In the genomic region with DNA sequence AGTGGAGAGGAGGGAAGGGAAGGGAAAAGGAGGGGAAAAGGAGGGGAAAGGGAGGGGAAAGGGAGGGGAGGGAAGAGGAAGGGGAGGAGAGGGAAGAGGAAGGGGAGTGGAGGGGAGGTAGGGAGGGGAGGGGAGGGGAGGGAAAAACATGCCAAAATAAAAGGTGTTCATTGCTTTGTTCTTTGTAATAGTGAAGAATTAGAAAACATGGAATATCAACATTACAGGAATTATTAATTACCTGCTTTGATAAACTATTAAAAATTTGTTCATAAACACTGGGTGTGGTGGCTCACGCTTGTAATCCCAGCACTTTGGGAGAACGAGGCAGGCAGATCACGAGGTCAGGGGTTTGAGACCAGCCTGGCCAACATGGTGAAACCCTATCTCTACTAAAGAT, we compare ENCODE assay signal across 27 cellular contexts.
"Had no signal": no experiment of that assay in that cellular context is flagged by ENCODE, and none has a peak within 500 bp of the region (broad histone marks: within the 10 kb centered on the region; RNA-seq: fewer than 3 reads in every experiment).

No MANE protein-coding gene starts in this region.

- H3K36me3 ChIP-seq: stomach, suprapubic skin, thoracic aorta, thyroid gland, tibial artery, tibial nerve, transverse colon, upper lobe of left lung, upper lobe of right lung, uterus, vagina had no signal

- ATAC-seq: stimulated activated effector memory CD8-positive, alpha-beta T cell treated with anti-CD3 and anti-CD28 coated beads, Interleukin-12 subunit alpha, Interleukin-12 subunit beta, amount 100 ng/mL, for 72 hours; stimulated activated memory B cell treated with anti-CD40 and anti-IgM and Interleukin-4, amounts not matched to agents 10 μg/mL and 1 μg/mL and 100 μg/mL, for 72 hours; stimulated activated naive B cell treated with anti-CD40 and anti-IgM and Interleukin-4, amounts not matched to agents 10 μg/mL and 1 μg/mL and 100 μg/mL, for 72 hours; stimulated activated naive CD8-positive, alpha-beta T cell treated with anti-CD3 and anti-CD28 coated beads, Interleukin-15, amount 100 ng/mL, for 72 hours; stimulated activated naive CD8-positive, alpha-beta T cell treated with anti-CD3 and anti-CD28 coated beads, Interleukin-15, Interleukin-2, amounts not matched to agents 100 U/mL and 50 U/mL, for 24 hours; upper lobe of right lung had no signal

- H3K9me3 ChIP-seq: stomach, suprapubic skin, testis, thoracic aorta, thyroid gland, tibial artery, tibial nerve, transverse colon, upper lobe of left lung, upper lobe of right lung, uterus, vagina had no signal

- H3K27me3 ChIP-seq: suprapubic skin, testis, thyroid gland, tibial nerve, upper lobe of left lung, upper lobe of right lung, uterus, vagina had no signal

- DNase-seq: stimulated activated CD4-positive, alpha-beta T cell treated with anti-CD3 and anti-CD28 coated beads, Interleukin-2, amount 100 ng/mL, for 48 hours; stimulated activated CD4-positive, alpha-beta T cell treated with anti-CD3 and anti-CD28 coated beads, Interleukin-4, amount 100 ng/mL, for 1 hour; stimulated activated CD4-positive, alpha-beta T cell treated with anti-CD3 and anti-CD28 coated beads, Interleukin-4, amount 100 ng/mL, for 24 hours; stimulated activated CD4-positive, alpha-beta T cell treated with anti-CD3 and anti-CD28 coated beads, Interleukin-4, amount 100 ng/mL, for 4 hours; stimulated activated CD8-positive, alpha-beta memory T cell treated with anti-CD3 and anti-CD28 coated beads, Interleukin-4, amount 100 ng/mL, for 48 hours; stimulated activated naive B cell treated with anti-CD40 and anti-IgM and Interleukin-4, amounts not matched to agents 10 μg/mL and 1 μg/mL and 100 μg/mL, for 72 hours; stimulated activated naive CD4-positive, alpha-beta T cell; stimulated activated naive CD4-positive, alpha-beta T cell treated with Interleukin-2 at 50 U/mL for 16 hours; stimulated activated naive CD8-positive, alpha-beta T cell treated with anti-CD3 and anti-CD28 coated beads, Interleukin-15, amount 100 ng/mL, for 72 hours; stimulated activated naive CD8-positive, alpha-beta T cell treated with anti-CD3 and anti-CD28 coated beads, Interleukin-15, Interleukin-2, amounts not matched to agents 100 U/mL and 50 U/mL, for 24 hours; stomach; substantia nigra; testis; thyroid gland; tibial artery; transverse colon; trophoblast cell; upper lobe of left lung; upper lobe of right lung; uterus had no signal

- FAIRE-seq: urothelium cell line had no signal

- H3K4me3 ChIP-seq: stomach, suprapubic skin, testis, thoracic aorta, thyroid gland, tibial artery, tibial nerve, transverse colon, upper lobe of left lung, upper lobe of right lung, uterus, vagina had no signal

- H3K27ac ChIP-seq: stomach, suprapubic skin, testis, thoracic aorta, tibial artery, tibial nerve, transverse colon, upper lobe of left lung, upper lobe of right lung, uterus had no signal

- H3K4me1 ChIP-seq: suprapubic skin, testis, tibial artery, tibial nerve, transverse colon, upper lobe of right lung, uterus had no signal
